Comparison of ENCODE assay signal across 8 cellular contexts in genomic region chr7:74625446-74625845, GRCh38. TPM values are rescaled to one million over a fixed set of nuclear protein-coding genes. Genes with fewer than 3 reads are reported as not detected.
DNase-seq lines count a peak whose midpoint lies in the region; ATAC-seq and TF ChIP-seq lines count a peak whose summit lies in the region.

No MANE protein-coding gene starts in this region.

- no peaks in the 10 kb centered on the region for H3K27me3 ChIP-seq in mammary epithelial cell (ENCODE audit: insufficient read depth, low read length)

- H3K4me1 ChIP-seq in mammary epithelial cell (ENCODE audit: insufficient read depth, low read length), result peaks cover 6% of the 10 kb centered on the region

- no peak overlapping the region for H2AFZ ChIP-seq in mammary epithelial cell (ENCODE audit: low read depth, low read length)

- no peaks in the 10 kb centered on the region for H4K20me1 ChIP-seq in mammary epithelial cell (ENCODE audit: insufficient read depth, low read length)

- in situ Hi-C loops in KBM-7 (cut with MboI; ENCODE audit: low pct_unique_long_range_greater_than_20kb, low sequenced_read_pairs), result no loop called here
- in situ Hi-C loops in mammary epithelial cell (cut with MboI; ENCODE audit: low sequenced_read_pairs in 2 of 2), result no loop called here

- no peaks in the 10 kb centered on the region for H3K9me3 ChIP-seq in mammary epithelial cell (replicated peaks; ENCODE audit: insufficient read depth, low read length)

- dilution Hi-C loops in mammary epithelial cell (cut with HindIII; ENCODE audit: low sequenced_read_pairs), result loop anchor here (5.0 kb wide), 2 partner anchors 72 to 73 kb away; no protein-coding TSS in a partner anchor

- H3K36me3 ChIP-seq in mammary epithelial cell (ENCODE audit: insufficient read depth, low read length), result no peaks in the 10 kb centered on the region

- TF ChIP-seq CTCF in mammary epithelial cell (conservative IDR thresholded peaks at IDR 0.05 in 1 of 2, IDR thresholded peaks at IDR 0.05 in 1 of 2; ENCODE audit: extremely low read depth in 1 of 2, insufficient read depth in 1 of 2, low read depth in 1 of 2, low read length in 2 of 2), result peak; percentile 6 to 30

- no peak overlapping the region for H3K4me3 ChIP-seq in mammary epithelial cell (replicated peaks in 1 of 3; ENCODE audit: insufficient read depth in 1 of 3, low read depth in 2 of 3, low read length in 3 of 3)

- no TSS peak for BruUV-seq in mammary epithelial cell (replicated peaks; lab: Mats Ljungman, UMichigan)

- no peak overlapping the region for H3K4me2 ChIP-seq in mammary epithelial cell (ENCODE audit: insufficient read depth, low read depth, low read length)

- WGBS in mammary epithelial cell (ENCODE audit: low coverage, missing lambda C conversion rate), result 42% methylated on average over 2 of the region's 3 CpGs

- H3K9ac ChIP-seq in mammary epithelial cell (ENCODE audit: insufficient read depth, low read length), result no peak overlapping the region

- H3K27ac ChIP-seq in mammary epithelial cell (ENCODE audit: insufficient read depth, low read depth, low read length), result no peak overlapping the region

- CTCF ChIA-PET in mammary epithelial cell (lab: Charles Lee; ENCODE audit: low non-redundant PET), result no interaction called here

- no peak for ATAC-seq in HG03571 (IDR thresholded peaks at IDR 0.05; ENCODE audit: unreplicated experiment)
- no peak for ATAC-seq in HG03280 (IDR thresholded peaks at IDR 0.05; ENCODE audit: unreplicated experiment)

- H3K79me2 ChIP-seq in mammary epithelial cell (ENCODE audit: insufficient read depth, low read length), result no peaks in the 10 kb centered on the region

- intact Hi-C loops in mammary epithelial cell (cut with micrococcal nuclease), result loop anchor here (1.0 to 10.0 kb wide), 2 partner anchors 8 to 239 kb away; no protein-coding TSS in a partner anchor

- DNase-seq in AG20443 (ENCODE audit: low spot score) (peak; percentile 49), KBM-7 (peak; percentile 36), mammary epithelial cell (no peak), medulla oblongata (ENCODE audit: extremely low spot score) (peak; percentile 58), 8988T (no peak), NCI-H2107 (lab: John Stamatoyannopoulos, UW) (no peak)

RNA-seq across cellular contexts. Expression of gene GTF2I, which starts 32.1 kb away (rescaled TPM):
- total RNA-seq in mammary epithelial cell, result 100 to 1,000 TPM; 170 to 184 TPM
- 47.9 TPM for polyA plus RNA-seq in mammary epithelial cell
- 154 TPM for polyA minus RNA-seq in mammary epithelial cell

Comparison
In these comparisons a context has a peak if more than half of its experiments do, and no peak if none do; other contexts are left out.
1. DNase-seq: peak in AG20443 (single experiment), KBM-7 (single experiment) and medulla oblongata (single experiment); none in mammary epithelial cell (single experiment), 8988T (single experiment) and NCI-H2107 (single experiment).